In genomic region chr2:25243995-25244394, GRCh38 we compare ENCODE assay signal across 29 cellular contexts.
"Had no signal": no experiment of that assay in that cellular context is flagged by ENCODE, and none has a peak within 500 bp of the region (broad histone marks: within the 10 kb centered on the region; RNA-seq: fewer than 3 reads in every experiment).

No MANE protein-coding gene starts in this region.

- DNase-seq: activated CD4-positive, alpha-beta memory T cell treated with anti-CD3 and anti-CD28 coated beads for 36 hours; activated CD4-positive, alpha-beta T cell treated with anti-CD3 and anti-CD28 coated beads for 36 hours; activated CD4-positive, alpha-beta T cell treated with anti-CD3 and anti-CD28 coated beads, Interleukin-2, amount 10 ng/mL, durations not matched to agents 24 days and 14 days; activated CD4-positive, CD25-positive, alpha-beta regulatory T cell; activated CD4-positive, CD25-positive, alpha-beta regulatory T cell treated with anti-CD3 and anti-CD28 coated beads, Interleukin-2, amount 50 U/mL, for 72 hours; activated CD8-positive, alpha-beta memory T cell treated with anti-CD3 and anti-CD28 coated beads, Interleukin-2, amount 50 U/mL, for 48 hours; activated gamma-delta T cell; activated naive CD4-positive, alpha-beta T cell; activated naive CD8-positive, alpha-beta T cell treated with anti-CD3 and anti-CD28 coated beads for 36 hours; activated naive CD8-positive, alpha-beta T cell treated with anti-CD3 and anti-CD28 coated beads, Interleukin-2, amount 50 U/mL, for 24 hours; activated T-cell treated with anti-CD3 and anti-CD28 coated beads for 4 hours; activated T-cell treated with anti-CD3 and anti-CD28 coated beads, Interleukin-2, amount 50 U/mL, for 24 hours; activated T-cell treated with anti-CD3 and anti-CD28 coated beads, Interleukin-2, amount 50 U/mL, for 72 hours; adrenal gland; amygdala; aorta; body of pancreas; colonic mucosa; effector CD8-positive, alpha-beta T cell; esophagus squamous epithelium; foreskin melanocyte; heart right ventricle; T-helper 1 cell; T-helper 17 cell; T1000 had no signal

- H3K4me3 ChIP-seq: adrenal gland, body of pancreas, colonic mucosa, esophagus squamous epithelium, gastroesophageal sphincter, heart right ventricle had no signal

- H3K9me3 ChIP-seq: adrenal gland, body of pancreas, colonic mucosa, esophagus squamous epithelium, gastroesophageal sphincter, heart right ventricle had no signal

- H3K4me1 Mint-ChIP-seq: activated CD4-positive, alpha-beta T cell treated with anti-CD3 and anti-CD28 coated beads for 36 hours; activated CD4-positive, alpha-beta T cell treated with anti-CD3 and anti-CD28 coated beads, Interleukin-2, amount 10 ng/mL, durations not matched to agents 24 days and 14 days; activated naive CD8-positive, alpha-beta T cell treated with anti-CD3 and anti-CD28 coated beads for 36 hours; activated naive CD8-positive, alpha-beta T cell treated with anti-CD3 and anti-CD28 coated beads, Interleukin-2, amount 50 U/mL, for 24 hours had no signal

- H3K9me3 Mint-ChIP-seq: activated CD4-positive, alpha-beta memory T cell treated with anti-CD3 and anti-CD28 coated beads for 36 hours; activated CD4-positive, alpha-beta T cell treated with anti-CD3 and anti-CD28 coated beads, Interleukin-2, amount 10 ng/mL, durations not matched to agents 24 days and 14 days; activated naive CD4-positive, alpha-beta T cell treated with anti-CD3 and anti-CD28 coated beads, Interleukin-2, amount 50 U/mL, for 24 hours; activated naive CD8-positive, alpha-beta T cell treated with anti-CD3 and anti-CD28 coated beads for 36 hours; activated naive CD8-positive, alpha-beta T cell treated with anti-CD3 and anti-CD28 coated beads, Interleukin-2, amount 50 U/mL, for 24 hours; activated T-cell treated with anti-CD3 and anti-CD28 coated beads, Interleukin-2, amount 50 U/mL, for 24 hours; activated T-cell treated with anti-CD3 and anti-CD28 coated beads, Interleukin-2, amount 50 U/mL, for 72 hours; T-helper 2 cell treated with Interferon-gamma antibody and Interleukin-4, amounts not matched to agents 5 μg/mL and 100 μg/mL, for 36 hours had no signal

- H3K4me3 Mint-ChIP-seq: activated CD4-positive, alpha-beta memory T cell treated with anti-CD3 and anti-CD28 coated beads for 36 hours; activated CD4-positive, alpha-beta T cell treated with anti-CD3 and anti-CD28 coated beads for 36 hours; activated CD4-positive, alpha-beta T cell treated with anti-CD3 and anti-CD28 coated beads, Interleukin-2, amount 10 ng/mL, durations not matched to agents 24 days and 14 days; activated naive CD4-positive, alpha-beta T cell treated with anti-CD3 and anti-CD28 coated beads, Interleukin-2, amount 50 U/mL, for 24 hours; activated naive CD8-positive, alpha-beta T cell treated with anti-CD3 and anti-CD28 coated beads for 36 hours; activated naive CD8-positive, alpha-beta T cell treated with anti-CD3 and anti-CD28 coated beads, Interleukin-2, amount 50 U/mL, for 24 hours; activated T-cell treated with anti-CD3 and anti-CD28 coated beads, Interleukin-2, amount 50 U/mL, for 24 hours; activated T-cell treated with anti-CD3 and anti-CD28 coated beads, Interleukin-2, amount 50 U/mL, for 72 hours; T-helper 17 cell; T-helper 2 cell treated with Interferon-gamma antibody and Interleukin-4, amounts not matched to agents 5 μg/mL and 100 μg/mL, for 36 hours had no signal

- H3K27me3 Mint-ChIP-seq: activated CD4-positive, alpha-beta memory T cell treated with anti-CD3 and anti-CD28 coated beads for 36 hours; activated CD4-positive, alpha-beta T cell treated with anti-CD3 and anti-CD28 coated beads for 36 hours; activated CD4-positive, alpha-beta T cell treated with anti-CD3 and anti-CD28 coated beads, Interleukin-2, amount 10 ng/mL, durations not matched to agents 24 days and 14 days; activated naive CD4-positive, alpha-beta T cell treated with anti-CD3 and anti-CD28 coated beads, Interleukin-2, amount 50 U/mL, for 24 hours; activated naive CD8-positive, alpha-beta T cell treated with anti-CD3 and anti-CD28 coated beads for 36 hours; activated naive CD8-positive, alpha-beta T cell treated with anti-CD3 and anti-CD28 coated beads, Interleukin-2, amount 50 U/mL, for 24 hours; activated T-cell treated with anti-CD3 and anti-CD28 coated beads, Interleukin-2, amount 50 U/mL, for 24 hours; T-helper 17 cell had no signal

- H3K27me3 ChIP-seq: adrenal gland, body of pancreas, colonic mucosa, esophagus squamous epithelium, gastroesophageal sphincter, heart right ventricle had no signal

- ATAC-seq: activated CD4-positive, alpha-beta T cell treated with anti-CD3 and anti-CD28 coated beads for 36 hours; activated naive CD8-positive, alpha-beta T cell treated with anti-CD3 and anti-CD28 coated beads, Interleukin-2, amount 50 U/mL, for 24 hours; activated T-cell treated with anti-CD3 and anti-CD28 coated beads, Interleukin-2, amount 50 U/mL, for 72 hours; body of pancreas; gastroesophageal sphincter; T-helper 17 cell had no signal

- H3K27ac Mint-ChIP-seq: activated CD4-positive, alpha-beta memory T cell treated with anti-CD3 and anti-CD28 coated beads for 36 hours; activated CD4-positive, alpha-beta T cell treated with anti-CD3 and anti-CD28 coated beads for 36 hours; activated CD4-positive, alpha-beta T cell treated with anti-CD3 and anti-CD28 coated beads, Interleukin-2, amount 10 ng/mL, durations not matched to agents 24 days and 14 days; activated naive CD4-positive, alpha-beta T cell treated with anti-CD3 and anti-CD28 coated beads, Interleukin-2, amount 50 U/mL, for 24 hours; activated naive CD8-positive, alpha-beta T cell treated with anti-CD3 and anti-CD28 coated beads for 36 hours; activated naive CD8-positive, alpha-beta T cell treated with anti-CD3 and anti-CD28 coated beads, Interleukin-2, amount 50 U/mL, for 24 hours; activated T-cell treated with anti-CD3 and anti-CD28 coated beads, Interleukin-2, amount 50 U/mL, for 72 hours; T-helper 17 cell; T-helper 2 cell treated with Interferon-gamma antibody and Interleukin-4, amounts not matched to agents 5 μg/mL and 100 μg/mL, for 36 hours had no signal

- H3K27ac ChIP-seq: adrenal gland, body of pancreas, colonic mucosa, epithelial cell of prostate, esophagus squamous epithelium, gastroesophageal sphincter, heart right ventricle had no signal

- H3K4me1 ChIP-seq: body of pancreas, colonic mucosa, esophagus squamous epithelium, heart right ventricle had no signal
